ENCODE assay signal across 8 cellular contexts in genomic region chr17:27489045-27489715, GRCh38. TPM values are rescaled to one million over a fixed set of nuclear protein-coding genes. Genes with fewer than 3 reads are reported as not detected.
DNase-seq lines count a peak whose midpoint lies in the region; ATAC-seq and TF ChIP-seq lines count a peak whose summit lies in the region.

No MANE protein-coding gene starts in this region.

- POLR2A ChIA-PET in OCI-LY7 (lab: Charles Lee) = no interaction called here
- POLR2A ChIA-PET in activated CD4-positive, alpha-beta T cell treated with anti-CD3 and anti-CD28 coated beads for 36 hours (lab: Charles Lee) = no interaction called here

- H3F3A ChIP-seq in GM23338 (replicated peaks; ENCODE audit: low read depth) = no peaks in the 10 kb centered on the region

- no peaks in the 10 kb centered on the region for H3K9me3 Mint-ChIP-seq in GM23338
- H3K9me3 Mint-ChIP-seq in activated CD4-positive, alpha-beta T cell treated with anti-CD3 and anti-CD28 coated beads for 36 hours (ENCODE audit: low read depth) = no peaks in the 10 kb centered on the region

- no peaks in the 10 kb centered on the region for H3K9me3 ChIP-seq in WERI-Rb-1 (ENCODE audit: severe bottlenecking)
- H3K9me3 ChIP-seq in skeletal muscle tissue (ENCODE audit: control insufficient read depth in 3 of 3, low read length in 3 of 3) = no peaks in the 10 kb centered on the region
- no peaks in the 10 kb centered on the region for H3K9me3 ChIP-seq in OCI-LY7 (ENCODE audit: low read length)

- peak; percentile 62 for ATAC-seq in GM23338
- ATAC-seq in activated CD4-positive, alpha-beta T cell treated with anti-CD3 and anti-CD28 coated beads for 36 hours = no peak

- CTCF ChIA-PET in OCI-LY7 (lab: Charles Lee; ENCODE audit: unreplicated experiment) = no interaction called here
- CTCF ChIA-PET in activated CD4-positive, alpha-beta T cell treated with anti-CD3 and anti-CD28 coated beads for 36 hours (lab: Charles Lee) = no interaction called here

- H3K9ac ChIP-seq in skeletal muscle tissue (ENCODE audit: low read depth in 1 of 3, low read length in 3 of 3) = no peak overlapping the region

- no peak for DNase-seq in GM23338 (ENCODE audit: low spot score)
- no peak for DNase-seq in WERI-Rb-1
- DNase-seq in cardiac septum (ENCODE audit: low spot score) = peak; percentile 86
- DNase-seq in OCI-LY7 (ENCODE audit: low spot score) = no peak
- no peak for DNase-seq in glomerular visceral epithelial cell (ENCODE audit: extremely low spot score)
- no peak for DNase-seq in middle frontal gyrus (ENCODE audit: extremely low spot score, low spot score)
- DNase-seq in activated CD4-positive, alpha-beta T cell treated with anti-CD3 and anti-CD28 coated beads for 36 hours = no peak

- H3K9me2 ChIP-seq in GM23338 (ENCODE audit: insufficient read depth) = no peaks in the 10 kb centered on the region
- H3K9me2 ChIP-seq in OCI-LY7 (ENCODE audit: insufficient read depth, low read length) = no peaks in the 10 kb centered on the region

- no peak overlapping the region; the same call in 1 of the 2 replicates for H3K27ac Mint-ChIP-seq in GM23338
- no peak overlapping the region for H3K27ac Mint-ChIP-seq in activated CD4-positive, alpha-beta T cell treated with anti-CD3 and anti-CD28 coated beads for 36 hours

- TF ChIP-seq CTCF in GM23338 (conservative IDR thresholded peaks at IDR 0.05; ENCODE audit: low read depth in 2 of 2) = no peak
- no peak for TF ChIP-seq CTCF in WERI-Rb-1 (IDR thresholded peaks at IDR 0.05; ENCODE audit: low read depth, low read length)
- no peak for TF ChIP-seq CTCF in OCI-LY7 (conservative IDR thresholded peaks at IDR 0.05; ENCODE audit: low read length)

- H3K4me1 ChIP-seq in GM23338 (ENCODE audit: insufficient read depth) (peaks cover 62% of the 10 kb centered on the region), skeletal muscle tissue (ENCODE audit: control insufficient read depth in 3 of 3, insufficient read depth in 3 of 3, low read length in 3 of 3) (peaks cover 12 to 26% (median 14%) of the 10 kb centered on the region in 3 donors), OCI-LY7 (ENCODE audit: insufficient read depth, low read length, poor library complexity, severe bottlenecking) (no peaks in the 10 kb centered on the region)

- H3K27ac ChIP-seq in GM23338 (ENCODE audit: low read depth) = no peak overlapping the region
- peak overlapping the region; percentile 94 for H3K27ac ChIP-seq in WERI-Rb-1
- peak overlapping the region; percentile 26 for H3K27ac ChIP-seq in skeletal muscle tissue (ENCODE audit: low read depth, low read length)
- no peak overlapping the region for H3K27ac ChIP-seq in OCI-LY7 (ENCODE audit: low read depth, low read length, poor library complexity, severe bottlenecking)

- H3K36me3 ChIP-seq in GM23338 (ENCODE audit: insufficient read depth) (no peaks in the 10 kb centered on the region), WERI-Rb-1 (peaks cover 11% of the 10 kb centered on the region), skeletal muscle tissue (ENCODE audit: control insufficient read depth in 3 of 3, insufficient read depth in 3 of 3, low read length in 3 of 3) (no peaks in the 10 kb centered on the region), OCI-LY7 (ENCODE audit: insufficient read depth, low read length) (no peaks in the 10 kb centered on the region)

- H3K4me3 Mint-ChIP-seq in GM23338 = no peak overlapping the region; the same call in 2 of the 3 replicates
- H3K4me3 Mint-ChIP-seq in activated CD4-positive, alpha-beta T cell treated with anti-CD3 and anti-CD28 coated beads for 36 hours = no peak overlapping the region

- peak overlapping the region; percentile 68 for H3K4me2 ChIP-seq in GM23338
- no peak overlapping the region for H3K4me2 ChIP-seq in OCI-LY7 (ENCODE audit: low read length)

- H3K27me3 Mint-ChIP-seq in GM23338 (ENCODE audit: insufficient read depth, low read depth, poor library complexity) = peaks cover 5% of the 10 kb centered on the region
- no peaks in the 10 kb centered on the region for H3K27me3 Mint-ChIP-seq in activated CD4-positive, alpha-beta T cell treated with anti-CD3 and anti-CD28 coated beads for 36 hours

- H3K4me3 ChIP-seq in GM23338 = 0 out of 2 replicates have a peak overlapping the region, but pooled peaks have one; percentile 21
- H3K4me3 ChIP-seq in WERI-Rb-1 (ENCODE audit: low read depth, low read length) = no peak overlapping the region
- H3K4me3 ChIP-seq in skeletal muscle tissue (ENCODE audit: low read length in 3 of 3) = no peak overlapping the region
- H3K4me3 ChIP-seq in OCI-LY7 (ENCODE audit: low read depth, low read length, poor library complexity, severe bottlenecking) = no peak overlapping the region

- H2AFZ ChIP-seq in GM23338 = no peak overlapping the region
- no peak overlapping the region for H2AFZ ChIP-seq in OCI-LY7 (ENCODE audit: low read length)

- peaks cover 63% of the 10 kb centered on the region for H3K4me1 Mint-ChIP-seq in GM23338
- H3K4me1 Mint-ChIP-seq in activated CD4-positive, alpha-beta T cell treated with anti-CD3 and anti-CD28 coated beads for 36 hours = peaks cover 20% of the 10 kb centered on the region

- peaks cover 15% of the 10 kb centered on the region for H3K36me3 Mint-ChIP-seq in GM23338 (ENCODE audit: low read depth)
- H3K36me3 Mint-ChIP-seq in activated CD4-positive, alpha-beta T cell treated with anti-CD3 and anti-CD28 coated beads for 36 hours (ENCODE audit: low read depth) = peaks cover 27% of the 10 kb centered on the region

- H3K79me2 ChIP-seq in GM23338 (replicated peaks; ENCODE audit: insufficient read depth) (peaks cover 89% of the 10 kb centered on the region), OCI-LY7 (ENCODE audit: insufficient read depth, low read depth, low read length) (no peaks in the 10 kb centered on the region)

- BruUV-seq in OCI-LY7 (replicated peaks; lab: Mats Ljungman, UMichigan) = no TSS peak

- H3K27me3 ChIP-seq in GM23338 (ENCODE audit: insufficient read depth) (no peaks in the 10 kb centered on the region), WERI-Rb-1 (ENCODE audit: insufficient read depth, low read depth, severe bottlenecking) (no peaks in the 10 kb centered on the region), skeletal muscle tissue (ENCODE audit: control insufficient read depth in 3 of 3, insufficient read depth in 3 of 3, low read length in 3 of 3) (no peaks in the 10 kb centered on the region)

- intact Hi-C loops in cardiac septum (cut with DNase I) (no loop called here), OCI-LY7 (cut with micrococcal nuclease; ENCODE audit: unreplicated experiment) (no loop called here)
- intact Hi-C loops in activated CD4-positive, alpha-beta T cell treated with anti-CD3 and anti-CD28 coated beads for 36 hours (cut with DNase I, micrococcal nuclease) = no loop called here

- H4K20me1 ChIP-seq in GM23338 (replicated peaks; ENCODE audit: insufficient read depth) (0 out of 2 replicates have a peak, but pooled peaks cover 7% of the 10 kb centered on the region), OCI-LY7 (ENCODE audit: insufficient read depth, low read length) (no peaks in the 10 kb centered on the region)

TF ChIP-seq in GM23338, 12 proteins besides CTCF, POLR2A, EP300 and RAD21 (continues in another document):
- TF ChIP-seq EZH2phosphoT487 (IDR thresholded peaks at IDR 0.05; ENCODE audit: unreplicated experiment) (no peak), REST (IDR thresholded peaks at IDR 0.05; ENCODE audit: unreplicated experiment) (no peak), ETS1 (IDR thresholded peaks at IDR 0.05) (no peak)

RNA-seq across cellular contexts. Expression of gene KSR1, which starts 32.9 kb away (rescaled TPM):
- 35.6 and 53.2 TPM in 2 replicates for total RNA-seq in GM23338 (2014; rRNA removed; shearing (Covaris generic))
- 7.8 and 8.5 TPM in 2 replicates for polyA plus RNA-seq in GM23338 (2016; fragmentation: Nextera tagmentation; extraction: Ambion mirVana)
- total RNA-seq in cardiac septum (13.6 TPM), skeletal muscle tissue (25.6 TPM), OCI-LY7 (2022) (4.1 and 4.8 TPM in 2 replicates)
- total RNA-seq in OCI-LY7 (2014; rRNA removed; shearing (Covaris generic)) = 2.0 and 2.2 TPM in 2 replicates
- total RNA-seq in activated CD4-positive, alpha-beta T cell treated with anti-CD3 and anti-CD28 coated beads for 36 hours = 100 to 1,000 TPM in 1 of 2 experiments, 10 to 100 TPM in 1; 96.6 to 113 TPM

Comparison
In these comparisons a context has a peak if more than half of its experiments do, and no peak if none do; other contexts are left out.
1. H3K27ac ChIP-seq: peak in WERI-Rb-1 (single experiment) and skeletal muscle tissue (single experiment); none in GM23338 (single experiment) and OCI-LY7 (single experiment).